ENCODE assay signal across 8 cellular contexts in genomic region chr11:75347781-75348613, GRCh38. TPM values are rescaled to one million over a fixed set of nuclear protein-coding genes. Genes with fewer than 3 reads are reported as not detected.
DNase-seq lines count a peak whose midpoint lies in the region; ATAC-seq, FAIRE-seq and TF ChIP-seq lines count a peak whose summit lies in the region.

No MANE protein-coding gene starts in this region.

- H3K27ac ChIP-seq in CD4-positive, CD25-positive, alpha-beta regulatory T cell (ENCODE audit: insufficient read depth, low read length, poor library complexity, severe bottlenecking) = peak overlapping the region; percentile 6

- no peaks in the 10 kb centered on the region for H3K27me3 ChIP-seq in CD4-positive, CD25-positive, alpha-beta regulatory T cell (ENCODE audit: control insufficient read depth, insufficient read depth, low read length)
- no peaks in the 10 kb centered on the region for H3K27me3 ChIP-seq in MG63

- H3K4me3 ChIP-seq in CD4-positive, CD25-positive, alpha-beta regulatory T cell (ENCODE audit: low read depth, low read length) = no peak overlapping the region
- H3K4me3 ChIP-seq in MG63 = no peak overlapping the region

- no peak for TF ChIP-seq POLR2A in GM12891 (IDR thresholded peaks at IDR 0.05; ENCODE audit: low read depth, low read length)

- no peak for ATAC-seq in CD4-positive, CD25-positive, alpha-beta regulatory T cell (ENCODE audit: low read depth in 2 of 2)

- no peak for FAIRE-seq in GM12891 (lab: Jason Lieb, UNC)

- H3K4me3 Mint-ChIP-seq in CD4-positive, CD25-positive, alpha-beta regulatory T cell = peak overlapping the region in 2 of 4 donors; percentile 1 to 99
- H3K4me3 Mint-ChIP-seq in nephron = peak overlapping the region in 2 of 3 experiments; percentile 18 to 35

- DNase-seq in CD4-positive, CD25-positive, alpha-beta regulatory T cell = no peak
- DNase-seq in MG63 (peak; percentile 90), dermis blood vessel endothelial cell (peak; percentile 90), COLO829 (ENCODE audit: low spot score) (no peak), NCI-H1417 treated with DMSO at 0.1 percent for 48 hours (lab: John Stamatoyannopoulos, UW) (no peak), GM12891 (ENCODE audit: insufficient read length, low spot score) (no peak)
- DNase-seq in stimulated activated CD4-positive, alpha-beta T cell treated with anti-CD3 and anti-CD28 coated beads, Interleukin-4, amount 100 ng/mL, for 24 hours = no peak

- peaks cover 51% of the 10 kb centered on the region for H3K4me1 ChIP-seq in CD4-positive, CD25-positive, alpha-beta regulatory T cell (ENCODE audit: control insufficient read depth, insufficient read depth, low read length, poor library complexity, severe bottlenecking)

- no peaks in the 10 kb centered on the region for H3K9me3 Mint-ChIP-seq in CD4-positive, CD25-positive, alpha-beta regulatory T cell
- H3K9me3 Mint-ChIP-seq in nephron = no peaks in the 10 kb centered on the region

- H3K36me3 Mint-ChIP-seq in CD4-positive, CD25-positive, alpha-beta regulatory T cell = no peaks in the 10 kb centered on the region
- H3K36me3 Mint-ChIP-seq in nephron (ENCODE audit: low read depth) = no peaks in the 10 kb centered on the region

- H3K9me3 ChIP-seq in CD4-positive, CD25-positive, alpha-beta regulatory T cell (ENCODE audit: control insufficient read depth in 2 of 2, low read length in 2 of 2) = no peaks in the 10 kb centered on the region
- no peaks in the 10 kb centered on the region for H3K9me3 ChIP-seq in MG63

- TF ChIP-seq CTCF in nephron (IDR thresholded peaks at IDR 0.05; ENCODE audit: unreplicated experiment in 3 of 3) = no peak

- H3K27ac Mint-ChIP-seq in CD4-positive, CD25-positive, alpha-beta regulatory T cell = peak overlapping the region; percentile 42 to 87 (median 55)
- H3K27ac Mint-ChIP-seq in nephron = peak overlapping the region; percentile 56 to 92 (median 91)

- H3K36me3 ChIP-seq in CD4-positive, CD25-positive, alpha-beta regulatory T cell (ENCODE audit: control insufficient read depth, insufficient read depth, low read length) = no peaks in the 10 kb centered on the region
- H3K36me3 ChIP-seq in MG63 = no peaks in the 10 kb centered on the region

- peaks cover 14 to 90% (median 51%) of the 10 kb centered on the region in 4 donors for H3K4me1 Mint-ChIP-seq in CD4-positive, CD25-positive, alpha-beta regulatory T cell
- H3K4me1 Mint-ChIP-seq in nephron = peaks cover 62% of the 10 kb centered on the region

- H3K27me3 Mint-ChIP-seq in CD4-positive, CD25-positive, alpha-beta regulatory T cell = no peaks in the 10 kb centered on the region
- peaks cover 10% of the 10 kb centered on the region for H3K27me3 Mint-ChIP-seq in nephron (ENCODE audit: low read depth)

TF ChIP-seq in GM12891, 5 proteins besides CTCF, POLR2A, EP300 and RAD21:
- no peak for TF ChIP-seq POLR2AphosphoS5 (IDR thresholded peaks at IDR 0.05; ENCODE audit: low read depth, low read length)
- TF ChIP-seq SPI1 (IDR thresholded peaks at IDR 0.05; ENCODE audit: low read depth, low read length) = no peak

RNA-seq across cellular contexts. Expression of gene ARRB1, which starts 3.5 kb away (rescaled TPM):
- 36.1 TPM for total RNA-seq in CD4-positive, CD25-positive, alpha-beta regulatory T cell
- polyA plus RNA-seq in CD4-positive, CD25-positive, alpha-beta regulatory T cell = 1 to 10 TPM; 5.1 to 8.0 (median 5.8) TPM
- 8.0 and 17.2 TPM in 2 replicates for total RNA-seq in MG63 (2014; rRNA removed; shearing (Covaris generic); ENCODE audit: low replicate concordance)
- total RNA-seq in dermis blood vessel endothelial cell = 223 and 280 TPM in 2 replicates
- 1.6 TPM for polyA plus RNA-seq in GM12891 (2012; ENCODE audit: low read depth, missing spikeins)

RNA-seq across cellular contexts. Expression of gene RPS3, which starts 51.3 kb away (rescaled TPM):
- 3,495 TPM for total RNA-seq in CD4-positive, CD25-positive, alpha-beta regulatory T cell
- polyA plus RNA-seq in CD4-positive, CD25-positive, alpha-beta regulatory T cell = 1,000 to 10,000 TPM; 3,908 to 6,708 (median 5,568) TPM
- total RNA-seq in MG63 (2014; rRNA removed; shearing (Covaris generic); ENCODE audit: low replicate concordance) = 2,205 and 3,444 TPM in 2 replicates
- total RNA-seq in dermis blood vessel endothelial cell = 2,018 and 2,797 TPM in 2 replicates
- 5,804 TPM for polyA plus RNA-seq in GM12891 (2012; ENCODE audit: low read depth, missing spikeins)

Comparison
In these comparisons a context has a peak if more than half of its experiments do, and no peak if none do; other contexts are left out.
1. DNase-seq: peak in MG63 (single experiment) and dermis blood vessel endothelial cell (single experiment); none in CD4-positive, CD25-positive, alpha-beta regulatory T cell (0 of 3), stimulated activated CD4-positive, alpha-beta T cell treated with anti-CD3 and anti-CD28 coated beads, Interleukin-4, amount 100 ng/mL, for 24 hours (single experiment), COLO829 (single experiment), NCI-H1417 treated with DMSO at 0.1 percent for 48 hours (single experiment) and GM12891 (single experiment).